ENCODE assay signal across 8 cellular contexts in the genomic region with DNA sequence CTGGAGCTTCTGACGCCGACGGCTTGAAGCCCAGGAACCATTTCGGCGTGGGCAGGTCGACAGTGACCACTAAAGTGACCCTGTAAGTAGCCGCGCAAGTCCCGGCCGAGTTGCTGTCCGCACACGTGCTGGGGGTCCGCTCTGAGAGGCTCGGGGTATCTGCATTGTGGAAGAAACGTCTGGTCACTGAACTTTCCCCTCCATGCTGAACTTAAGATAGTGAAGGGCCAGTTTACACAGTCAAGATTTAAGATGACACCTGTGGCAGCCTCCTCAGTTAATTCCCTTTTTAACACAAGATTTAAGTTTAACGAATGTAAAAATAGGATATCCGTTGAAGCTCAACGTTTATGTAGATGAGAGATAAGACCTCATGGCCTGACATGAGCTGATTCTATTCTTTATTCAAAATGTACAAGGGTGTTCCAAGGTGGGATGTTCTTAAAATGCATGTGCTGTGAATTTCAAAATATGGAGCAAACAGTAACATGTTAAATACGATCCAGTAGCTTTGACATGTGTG.
A peak's percentile ranks its signal among the peaks of the same experiment; 100 is the strongest.
DNase-seq lines count a peak whose midpoint lies in the region; ATAC-seq and TF ChIP-seq lines count a peak whose summit lies in the region.

No MANE protein-coding gene starts in this region.

- H3K4me3 ChIP-seq in CD4-positive, alpha-beta memory T cell (ENCODE audit: low read length in 2 of 2): peak overlapping the region; percentile 70 to 85
- H3K4me3 ChIP-seq in HUES6 (ENCODE audit: low read depth, low read length): peak overlapping the region; percentile 66
- H3K4me3 ChIP-seq in choroid plexus epithelial cell (ENCODE audit: low read depth, low read length): peak overlapping the region; percentile 77

- intact Hi-C loops in CD4-positive, alpha-beta memory T cell (cut with micrococcal nuclease): loop anchor here (1.0 to 5.0 kb wide), 6 partner anchors 7 to 520 kb away; partner anchors contain the start of gene ATG5

- TF ChIP-seq CTCF in choroid plexus epithelial cell (conservative IDR thresholded peaks at IDR 0.05; ENCODE audit: low read depth, low read length) (no peak), nephron (IDR thresholded peaks at IDR 0.05; ENCODE audit: unreplicated experiment in 3 of 3) (no peak)

- peaks cover 0 to 2% (median 0%) of the 10 kb centered on the region in 8 donors for H3K9me3 Mint-ChIP-seq in CD4-positive, alpha-beta memory T cell
- peaks cover 5% of the 10 kb centered on the region for H3K9me3 Mint-ChIP-seq in nephron

- H3K9me3 ChIP-seq in CD4-positive, alpha-beta memory T cell (ENCODE audit: control insufficient read depth in 1 of 2, low read length in 2 of 2): no peaks in the 10 kb centered on the region
- no peaks in the 10 kb centered on the region for H3K9me3 ChIP-seq in HUES6 (ENCODE audit: control insufficient read depth, insufficient read depth, low read depth, low read length)

- peak overlapping the region; percentile 98 for H3K27ac ChIP-seq in CD4-positive, alpha-beta memory T cell (ENCODE audit: low read depth, low read length)
- no peak overlapping the region for H3K27ac ChIP-seq in HUES6 (ENCODE audit: low read depth, low read length)

- peak in 1 of 5 donors; percentile 17 for DNase-seq in CD4-positive, alpha-beta memory T cell
- no peak for DNase-seq in choroid plexus epithelial cell (ENCODE audit: low read depth)

- H3K4me3 Mint-ChIP-seq in CD4-positive, alpha-beta memory T cell: peak overlapping the region; percentile 93 to 96 (median 95)
- H3K4me3 Mint-ChIP-seq in nephron: peak overlapping the region; percentile 42 to 76 (median 74)

- CTCF ChIA-PET in CD4-positive, alpha-beta memory T cell (lab: Charles Lee; ENCODE audit: partially characterized antibody): interaction anchor here (0.8 to 7.0 kb wide), 15 partner anchors 10 to 187 kb away, joined by 3 to 170 read pairs (median 15); partner anchors contain the start of gene ATG5

- H3K36me3 Mint-ChIP-seq in CD4-positive, alpha-beta memory T cell: peaks cover 0 to 17% of the 10 kb centered on the region in 2 donors
- H3K36me3 Mint-ChIP-seq in nephron (ENCODE audit: low read depth): no peaks in the 10 kb centered on the region

- POLR2A ChIA-PET in CD4-positive, alpha-beta memory T cell (lab: Charles Lee; ENCODE audit: partially characterized antibody): interaction anchor here (0.6 to 7.0 kb wide), 18 partner anchors 10 to 541 kb away, joined by 3 to 346 read pairs (median 10); partner anchors contain the start of genes ATG5 and CRYBG1

- no peak overlapping the region for H3K9ac ChIP-seq in HUES6 (ENCODE audit: low read length)

- no peaks in the 10 kb centered on the region for H3K27me3 ChIP-seq in CD4-positive, alpha-beta memory T cell (ENCODE audit: insufficient read depth, low read length)
- H3K27me3 ChIP-seq in HUES6 (ENCODE audit: control insufficient read depth, insufficient read depth, low read length): peaks cover 70% of the 10 kb centered on the region

- ATAC-seq in GM19467 (IDR thresholded peaks at IDR 0.05; ENCODE audit: unreplicated experiment) (no peak), HG03342 (IDR thresholded peaks at IDR 0.05; ENCODE audit: unreplicated experiment) (no peak), HG03196 (IDR thresholded peaks at IDR 0.05; ENCODE audit: unreplicated experiment) (no peak), HG03469 (IDR thresholded peaks at IDR 0.05; ENCODE audit: unreplicated experiment) (no peak)

- peaks cover 32 to 75% (median 52%) of the 10 kb centered on the region in 4 donors for H3K4me1 Mint-ChIP-seq in CD4-positive, alpha-beta memory T cell
- peaks cover 39% of the 10 kb centered on the region for H3K4me1 Mint-ChIP-seq in nephron

- no peaks in the 10 kb centered on the region for H3K27me3 Mint-ChIP-seq in CD4-positive, alpha-beta memory T cell
- peaks cover 86% of the 10 kb centered on the region for H3K27me3 Mint-ChIP-seq in nephron (ENCODE audit: low read depth)

- peaks cover 58% of the 10 kb centered on the region for H3K4me1 ChIP-seq in CD4-positive, alpha-beta memory T cell (ENCODE audit: insufficient read depth, low read length)
- H3K4me1 ChIP-seq in HUES6 (ENCODE audit: control insufficient read depth, insufficient read depth, low read length): peaks cover 19% of the 10 kb centered on the region

- no peaks in the 10 kb centered on the region for H3K36me3 ChIP-seq in CD4-positive, alpha-beta memory T cell (ENCODE audit: insufficient read depth, low read length)
- no peaks in the 10 kb centered on the region for H3K36me3 ChIP-seq in HUES6 (ENCODE audit: control insufficient read depth, insufficient read depth, low read length)

- H3K27ac Mint-ChIP-seq in CD4-positive, alpha-beta memory T cell: peak overlapping the region; percentile 92 to 98 (median 98)
- H3K27ac Mint-ChIP-seq in nephron: peak overlapping the region in 1 of 3 experiments; percentile 37
